In the genomic region with DNA sequence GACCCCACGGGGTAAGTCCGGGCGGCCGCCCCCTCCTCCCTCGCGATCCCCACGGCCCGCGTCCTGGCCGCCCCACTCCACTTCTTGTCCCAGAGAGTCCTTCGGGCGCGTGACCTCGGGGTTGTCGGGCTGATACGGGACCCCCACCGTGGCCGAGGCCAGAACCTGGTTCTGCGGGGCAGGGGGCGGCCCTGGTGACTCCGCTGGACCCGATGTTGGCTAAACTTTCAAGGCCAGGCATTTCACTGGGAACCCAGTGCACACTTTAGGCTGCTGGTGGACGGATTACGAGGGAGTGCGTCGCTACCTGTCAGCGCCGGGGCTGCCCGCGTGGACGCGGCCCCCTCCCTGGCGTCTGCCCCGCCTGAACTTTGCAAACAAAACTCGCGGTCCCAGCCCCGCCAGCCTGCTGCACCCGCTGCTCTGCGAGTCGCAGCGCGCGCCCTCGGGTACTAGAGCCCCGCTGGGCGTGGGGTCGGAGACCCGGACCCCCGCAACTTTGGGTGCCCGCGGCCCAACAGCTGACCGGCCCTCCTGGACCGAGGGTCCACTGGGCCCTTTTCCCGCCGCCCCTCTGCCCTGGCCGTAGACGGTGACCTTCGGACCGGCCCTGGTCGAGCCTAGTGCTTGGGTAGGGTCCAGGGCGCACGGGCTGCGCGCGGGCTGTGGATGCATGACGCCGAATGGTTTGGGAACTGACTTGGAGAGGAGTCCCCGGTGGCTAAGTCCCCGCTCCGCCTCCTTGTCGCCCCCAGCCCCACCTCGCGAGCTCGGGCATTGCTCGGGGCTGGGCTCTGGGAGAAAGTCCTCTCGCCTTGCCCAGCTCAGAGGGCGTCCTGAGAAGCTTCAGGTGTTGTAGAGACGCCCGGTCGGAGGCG, we compare ENCODE assay signal across 1 cellular context.
A peak's percentile ranks its signal among the peaks of the same experiment; 100 is the strongest.
TF ChIP-seq lines count a peak whose summit lies in the region.

No MANE protein-coding gene starts in this region.

TF ChIP-seq in HepG2, 621 proteins besides CTCF, POLR2A, EP300 and RAD21 (continued from another document and continues in another):
- TF ChIP-seq, protein P1, sequence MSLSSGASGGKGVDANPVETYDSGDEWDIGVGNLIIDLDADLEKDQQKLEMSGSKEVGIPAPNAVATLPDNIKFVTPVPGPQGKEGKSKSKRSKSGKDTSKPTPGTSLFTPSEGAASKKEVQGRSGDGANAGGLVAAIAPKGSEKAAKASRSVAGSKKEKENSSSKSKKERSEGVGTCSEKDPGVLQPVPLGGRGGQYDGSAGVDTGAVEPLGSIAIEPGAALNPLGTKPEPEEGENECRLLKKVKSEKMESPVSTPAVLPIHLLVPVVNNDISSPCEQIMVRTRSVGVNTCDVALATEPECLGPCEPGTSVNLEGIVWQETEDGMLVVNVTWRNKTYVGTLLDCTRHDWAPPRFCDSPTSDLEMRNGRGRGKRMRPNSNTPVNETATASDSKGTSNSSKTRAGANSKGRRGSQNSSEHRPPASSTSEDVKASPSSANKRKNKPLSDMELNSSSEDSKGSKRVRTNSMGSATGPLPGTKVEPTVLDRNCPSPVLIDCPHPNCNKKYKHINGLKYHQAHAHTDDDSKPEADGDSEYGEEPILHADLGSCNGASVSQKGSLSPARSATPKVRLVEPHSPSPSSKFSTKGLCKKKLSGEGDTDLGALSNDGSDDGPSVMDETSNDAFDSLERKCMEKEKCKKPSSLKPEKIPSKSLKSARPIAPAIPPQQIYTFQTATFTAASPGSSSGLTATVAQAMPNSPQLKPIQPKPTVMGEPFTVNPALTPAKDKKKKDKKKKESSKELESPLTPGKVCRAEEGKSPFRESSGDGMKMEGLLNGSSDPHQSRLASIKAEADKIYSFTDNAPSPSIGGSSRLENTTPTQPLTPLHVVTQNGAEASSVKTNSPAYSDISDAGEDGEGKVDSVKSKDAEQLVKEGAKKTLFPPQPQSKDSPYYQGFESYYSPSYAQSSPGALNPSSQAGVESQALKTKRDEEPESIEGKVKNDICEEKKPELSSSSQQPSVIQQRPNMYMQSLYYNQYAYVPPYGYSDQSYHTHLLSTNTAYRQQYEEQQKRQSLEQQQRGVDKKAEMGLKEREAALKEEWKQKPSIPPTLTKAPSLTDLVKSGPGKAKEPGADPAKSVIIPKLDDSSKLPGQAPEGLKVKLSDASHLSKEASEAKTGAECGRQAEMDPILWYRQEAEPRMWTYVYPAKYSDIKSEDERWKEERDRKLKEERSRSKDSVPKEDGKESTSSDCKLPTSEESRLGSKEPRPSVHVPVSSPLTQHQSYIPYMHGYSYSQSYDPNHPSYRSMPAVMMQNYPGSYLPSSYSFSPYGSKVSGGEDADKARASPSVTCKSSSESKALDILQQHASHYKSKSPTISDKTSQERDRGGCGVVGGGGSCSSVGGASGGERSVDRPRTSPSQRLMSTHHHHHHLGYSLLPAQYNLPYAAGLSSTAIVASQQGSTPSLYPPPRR (CRISPR knock-in tag; IDR thresholded peaks at IDR 0.05; ENCODE audit: borderline replicate concordance) = peak; percentile 47; the same call in 1 of the 2 replicates
- TF ChIP-seq ZSCAN21 (CRISPR knock-in tag; IDR thresholded peaks at IDR 0.05; ENCODE audit: borderline replicate concordance) (peak; percentile 72; the same call in 1 of the 2 replicates), RXRB (CRISPR knock-in tag; IDR thresholded peaks at IDR 0.05; ENCODE audit: borderline replicate concordance) (peak; percentile 54; the same call in 1 of the 2 replicates), JARID2 (CRISPR knock-in tag; IDR thresholded peaks at IDR 0.05; ENCODE audit: insufficient replicate concordance) (no peak), ZNF143 (CRISPR knock-in tag; IDR thresholded peaks at IDR 0.05) (no peak), MAF1 (CRISPR knock-in tag; IDR thresholded peaks at IDR 0.05; ENCODE audit: borderline replicate concordance) (peak; percentile 74; the same call in 1 of the 2 replicates), NR2F2 (IDR thresholded peaks at IDR 0.05; ENCODE audit: borderline replicate concordance, low read depth) (no peak), ZNF230 (CRISPR knock-in tag; IDR thresholded peaks at IDR 0.05) (0 out of 2 replicates have a peak, but pooled peaks have one; percentile 48), POLR2G (IDR thresholded peaks at IDR 0.05; ENCODE audit: low read depth, low read length) (peak; percentile 67), ZNF570 (CRISPR knock-in tag; IDR thresholded peaks at IDR 0.05; ENCODE audit: borderline replicate concordance) (no peak), ZNF44 (CRISPR knock-in tag; IDR thresholded peaks at IDR 0.05) (no peak), SMC3 (IDR thresholded peaks at IDR 0.05; ENCODE audit: low read length) (no peak), FOXP1 (IDR thresholded peaks at IDR 0.05) (no peak), FOXP1 (CRISPR knock-in tag; IDR thresholded peaks at IDR 0.05) (no peak), RARG (CRISPR knock-in tag; IDR thresholded peaks at IDR 0.05; ENCODE audit: low read depth) (0 out of 2 replicates have a peak, but pooled peaks have one; percentile 8), KLF12 (CRISPR knock-in tag; IDR thresholded peaks at IDR 0.05; ENCODE audit: borderline replicate concordance) (peak; percentile 76; the same call in 1 of the 2 replicates), ATF6 (CRISPR knock-in tag; conservative IDR thresholded peaks at IDR 0.05) (no peak), CCDC6 (CRISPR knock-in tag; IDR thresholded peaks at IDR 0.05) (no peak), ZNF703 (CRISPR knock-in tag; IDR thresholded peaks at IDR 0.05; ENCODE audit: borderline replicate concordance) (peak; percentile 77; the same call in 1 of the 2 replicates), NFKB2 (CRISPR knock-in tag; IDR thresholded peaks at IDR 0.05; ENCODE audit: borderline replicate concordance) (peak; percentile 83; the same call in 1 of the 2 replicates), ZKSCAN8 (CRISPR knock-in tag; IDR thresholded peaks at IDR 0.05; ENCODE audit: borderline replicate concordance) (no peak), ZBTB4 (CRISPR knock-in tag; IDR thresholded peaks at IDR 0.05; ENCODE audit: borderline replicate concordance) (no peak), ZNF263 (CRISPR knock-in tag; IDR thresholded peaks at IDR 0.05) (peak; percentile 49; the same call in 1 of the 2 replicates), ARNT2 (CRISPR knock-in tag; IDR thresholded peaks at IDR 0.05; ENCODE audit: low read depth) (0 out of 2 replicates have a peak, but pooled peaks have one; percentile 40), ZNF841 (CRISPR knock-in tag; IDR thresholded peaks at IDR 0.05; ENCODE audit: borderline replicate concordance) (no peak), ZNF17 (CRISPR knock-in tag; IDR thresholded peaks at IDR 0.05) (no peak), ZNF7 (CRISPR knock-in tag; IDR thresholded peaks at IDR 0.05) (no peak), TCF7 (IDR thresholded peaks at IDR 0.05; ENCODE audit: low read depth) (no peak), BCL6 (CRISPR knock-in tag; IDR thresholded peaks at IDR 0.05) (no peak), ZNF746 (CRISPR knock-in tag; IDR thresholded peaks at IDR 0.05) (peak; percentile 20; the same call in 1 of the 2 replicates), HNF4G (IDR thresholded peaks at IDR 0.05; ENCODE audit: borderline replicate concordance, low read depth, low read length) (peak; percentile 91), HNF4G (CRISPR knock-in tag; IDR thresholded peaks at IDR 0.05; ENCODE audit: borderline replicate concordance, low read depth) (peak; percentile 96), FOXJ3 (CRISPR knock-in tag; IDR thresholded peaks at IDR 0.05; ENCODE audit: borderline replicate concordance) (peak; percentile 60; the same call in 1 of the 2 replicates), KMT2B (CRISPR knock-in tag; IDR thresholded peaks at IDR 0.05) (no peak; the same call in 1 of the 2 replicates), HOXA7 (CRISPR knock-in tag; IDR thresholded peaks at IDR 0.05) (no peak), GATAD2A (CRISPR knock-in tag; IDR thresholded peaks at IDR 0.05) (peak; percentile 38), ZNF816 (CRISPR knock-in tag; IDR thresholded peaks at IDR 0.05; ENCODE audit: borderline replicate concordance) (no peak), POLR2AphosphoS2 (IDR thresholded peaks at IDR 0.05; ENCODE audit: low read depth, low read length) (no peak), SAP130 (CRISPR knock-in tag; IDR thresholded peaks at IDR 0.05; ENCODE audit: low read depth) (peak; percentile 56), U2AF2 (IDR thresholded peaks at IDR 0.05; ENCODE audit: low read depth, low read length) (no peak), HOXA9 (CRISPR knock-in tag; IDR thresholded peaks at IDR 0.05; ENCODE audit: borderline replicate concordance) (no peak)
- TF ChIP-seq, protein P2, sequence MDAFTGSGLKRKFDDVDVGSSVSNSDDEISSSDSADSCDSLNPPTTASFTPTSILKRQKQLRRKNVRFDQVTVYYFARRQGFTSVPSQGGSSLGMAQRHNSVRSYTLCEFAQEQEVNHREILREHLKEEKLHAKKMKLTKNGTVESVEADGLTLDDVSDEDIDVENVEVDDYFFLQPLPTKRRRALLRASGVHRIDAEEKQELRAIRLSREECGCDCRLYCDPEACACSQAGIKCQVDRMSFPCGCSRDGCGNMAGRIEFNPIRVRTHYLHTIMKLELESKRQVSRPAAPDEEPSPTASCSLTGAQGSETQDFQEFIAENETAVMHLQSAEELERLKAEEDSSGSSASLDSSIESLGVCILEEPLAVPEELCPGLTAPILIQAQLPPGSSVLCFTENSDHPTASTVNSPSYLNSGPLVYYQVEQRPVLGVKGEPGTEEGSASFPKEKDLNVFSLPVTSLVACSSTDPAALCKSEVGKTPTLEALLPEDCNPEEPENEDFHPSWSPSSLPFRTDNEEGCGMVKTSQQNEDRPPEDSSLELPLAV (CRISPR knock-in tag; conservative IDR thresholded peaks at IDR 0.05; ENCODE audit: low read depth) = no peak
- TF ChIP-seq, protein P3, sequence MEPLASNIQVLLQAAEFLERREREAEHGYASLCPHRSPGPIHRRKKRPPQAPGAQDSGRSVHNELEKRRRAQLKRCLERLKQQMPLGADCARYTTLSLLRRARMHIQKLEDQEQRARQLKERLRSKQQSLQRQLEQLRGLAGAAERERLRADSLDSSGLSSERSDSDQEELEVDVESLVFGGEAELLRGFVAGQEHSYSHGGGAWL (CRISPR knock-in tag; IDR thresholded peaks at IDR 0.05) = no peak
- TF ChIP-seq, protein P4, sequence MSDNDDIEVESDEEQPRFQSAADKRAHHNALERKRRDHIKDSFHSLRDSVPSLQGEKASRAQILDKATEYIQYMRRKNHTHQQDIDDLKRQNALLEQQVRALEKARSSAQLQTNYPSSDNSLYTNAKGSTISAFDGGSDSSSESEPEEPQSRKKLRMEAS (IDR thresholded peaks at IDR 0.05) = peak; percentile 72
- TF ChIP-seq, protein P5, sequence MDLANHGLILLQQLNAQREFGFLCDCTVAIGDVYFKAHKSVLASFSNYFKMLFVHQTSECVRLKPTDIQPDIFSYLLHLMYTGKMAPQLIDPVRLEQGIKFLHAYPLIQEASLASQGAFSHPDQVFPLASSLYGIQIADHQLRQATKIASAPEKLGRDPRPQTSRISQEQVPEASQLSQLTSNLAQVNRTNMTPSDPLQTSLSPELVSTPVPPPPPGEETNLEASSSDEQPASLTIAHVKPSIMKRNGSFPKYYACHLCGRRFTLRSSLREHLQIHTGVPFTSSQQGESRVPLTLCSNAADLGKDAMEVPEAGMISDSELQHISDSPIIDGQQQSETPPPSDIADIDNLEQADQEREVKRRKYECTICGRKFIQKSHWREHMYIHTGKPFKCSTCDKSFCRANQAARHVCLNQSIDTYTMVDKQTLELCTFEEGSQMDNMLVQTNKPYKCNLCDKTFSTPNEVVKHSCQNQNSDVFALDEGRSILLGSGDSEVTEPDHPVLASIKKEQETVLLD (CRISPR knock-in tag; IDR thresholded peaks at IDR 0.05; ENCODE audit: low read depth) = no peak
- TF ChIP-seq, protein P6, sequence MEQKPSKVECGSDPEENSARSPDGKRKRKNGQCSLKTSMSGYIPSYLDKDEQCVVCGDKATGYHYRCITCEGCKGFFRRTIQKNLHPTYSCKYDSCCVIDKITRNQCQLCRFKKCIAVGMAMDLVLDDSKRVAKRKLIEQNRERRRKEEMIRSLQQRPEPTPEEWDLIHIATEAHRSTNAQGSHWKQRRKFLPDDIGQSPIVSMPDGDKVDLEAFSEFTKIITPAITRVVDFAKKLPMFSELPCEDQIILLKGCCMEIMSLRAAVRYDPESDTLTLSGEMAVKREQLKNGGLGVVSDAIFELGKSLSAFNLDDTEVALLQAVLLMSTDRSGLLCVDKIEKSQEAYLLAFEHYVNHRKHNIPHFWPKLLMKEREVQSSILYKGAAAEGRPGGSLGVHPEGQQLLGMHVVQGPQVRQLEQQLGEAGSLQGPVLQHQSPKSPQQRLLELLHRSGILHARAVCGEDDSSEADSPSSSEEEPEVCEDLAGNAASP (CRISPR knock-in tag; IDR thresholded peaks at IDR 0.05; ENCODE audit: borderline replicate concordance) = peak; percentile 50; the same call in 1 of the 2 replicates
